Comparison of ENCODE assay signal across 23 cellular contexts in the genomic region with DNA sequence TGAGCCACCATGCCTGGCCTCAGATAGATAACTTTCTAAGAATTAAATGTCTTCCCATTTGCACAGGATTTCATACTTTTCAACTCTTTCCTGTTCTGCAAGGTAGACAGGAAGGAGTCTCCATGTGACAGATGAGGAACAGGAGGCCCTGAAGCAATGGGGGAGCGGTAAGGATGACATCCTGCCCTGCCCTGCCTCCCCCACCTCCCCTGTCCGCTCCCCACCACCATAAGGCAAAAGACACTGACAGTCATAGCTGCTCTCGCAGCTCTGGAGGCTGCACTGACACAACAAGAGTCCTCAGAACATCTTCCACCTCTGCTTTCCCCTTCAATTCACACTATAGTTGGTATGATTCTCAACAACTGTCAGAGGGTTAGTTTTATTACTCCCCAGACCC.
"Had no signal": no experiment of that assay in that cellular context is flagged by ENCODE, and none has a peak within 500 bp of the region (broad histone marks: within the 10 kb centered on the region; RNA-seq: fewer than 3 reads in every experiment).

No MANE protein-coding gene starts in this region.

- DNase-seq: activated CD4-positive, alpha-beta T cell treated with anti-CD3 and anti-CD28 coated beads, Interleukin-2, amount 10 ng/mL, durations not matched to agents 24 days and 14 days; activated CD4-positive, alpha-beta T cell treated with anti-CD3 and anti-CD28 coated beads, Interleukin-2, amount 50 U/mL, for 4 hours; activated CD8-positive, alpha-beta T cell treated with anti-CD3 and anti-CD28 coated beads for 36 hours; activated naive CD4-positive, alpha-beta T cell treated with anti-CD3 and anti-CD28 coated beads, Interleukin-2, amount 10 ng/mL, durations not matched to agents 7 days and 5 days; activated T-cell treated with anti-CD3 and anti-CD28 coated beads, Interleukin-2, amount 50 U/mL, for 4 hours; amygdala; Kasumi-1; KG1; NCI-H1048; NCI-H1105 treated with DMSO at 0.1 percent for 48 hours; NCI-H1436; NCI-H1930; NCI-H2081 treated with DMSO at 0.1 percent for 48 hours; NCI-H524 treated with DMSO at 0.1 percent for 48 hours; RPMI8226; SHP77 treated with DMSO at 0.1 percent for 48 hours; SK-N-SH had no signal

- H3K4me3 ChIP-seq: ascending aorta, cardiac muscle cell, MG63, SJSA1 had no signal

- H3K9ac ChIP-seq: SK-N-SH had no signal

- H3K4me2 ChIP-seq: SK-N-SH had no signal

- H3K4me1 ChIP-seq: ascending aorta, SJSA1 had no signal

- H3K9me3 ChIP-seq: ascending aorta, MG63, SJSA1, SK-N-SH had no signal

- ATAC-seq: activated CD8-positive, alpha-beta T cell treated with anti-CD3 and anti-CD28 coated beads for 36 hours; activated T-cell treated with anti-CD3 and anti-CD28 coated beads, Interleukin-2, amount 50 U/mL, for 4 hours; Panc1 had no signal

- H3K27me3 ChIP-seq: ascending aorta, cardiac muscle cell, MG63, SJSA1 had no signal

- H3K27ac ChIP-seq: cardiac muscle cell, SJSA1 had no signal

- FAIRE-seq: TTC549 had no signal
